Comparison of ENCODE assay signal across 22 cellular contexts in the genomic region with DNA sequence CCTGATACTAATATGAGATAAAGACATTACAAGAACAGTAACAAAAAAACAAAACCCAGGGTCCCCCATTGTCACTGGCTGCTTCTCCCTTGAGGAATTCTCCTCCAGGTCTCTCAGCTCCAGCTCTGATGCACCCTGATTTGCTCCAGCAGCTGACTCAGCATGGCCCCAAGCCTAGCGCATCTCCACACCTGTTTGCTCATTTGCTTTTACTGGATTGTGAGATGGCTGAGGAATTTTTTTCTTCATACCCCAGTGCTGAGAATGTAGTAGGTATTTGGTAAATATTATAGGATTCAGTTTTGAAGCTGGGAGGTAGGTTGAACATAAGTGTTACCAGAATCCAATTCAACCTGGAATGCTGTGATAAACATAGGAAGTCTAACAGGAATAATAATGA.
DNase-seq lines count a peak whose midpoint lies in the region; ATAC-seq, FAIRE-seq and TF ChIP-seq lines count a peak whose summit lies in the region.
"Had no signal": no experiment of that assay in that cellular context is flagged by ENCODE, and none has a peak within 500 bp of the region (broad histone marks: within the 10 kb centered on the region; RNA-seq: fewer than 3 reads in every experiment).

No MANE protein-coding gene starts in this region.

- H4K8ac ChIP-seq in H1 (ENCODE audit: extremely low read depth, insufficient read depth, low read length) = peak overlapping the region; percentile 35; the same call in 1 of the 2 replicates

- H3K4me1 ChIP-seq in A549 = peaks cover 56% of the 10 kb centered on the region
- H3K4me1 ChIP-seq in H1 (replicated peaks in 1 of 4; ENCODE audit: control insufficient read depth in 3 of 4, insufficient read depth in 4 of 4, low read length in 3 of 4) = peaks cover 0 to 7% (median 0%) of the 10 kb centered on the region in 4 experiments; a peak in 1 of 7 replicates

- H3K36me3 ChIP-seq in H1 (ENCODE audit: control insufficient read depth in 2 of 4, insufficient read depth in 4 of 4, low read length in 3 of 4) = no peaks in the 10 kb centered on the region

- no peaks in the 10 kb centered on the region for H4K20me1 ChIP-seq in H1 (replicated peaks in 1 of 2; ENCODE audit: control insufficient read depth in 1 of 2, insufficient read depth in 2 of 2, low read length in 2 of 2)

- no peak overlapping the region for H2BK12ac ChIP-seq in H1 (ENCODE audit: low read depth, low read length)

- TF ChIP-seq CTCF in A549 (IDR thresholded peaks at IDR 0.05) (no peak), H1 (IDR thresholded peaks at IDR 0.05; ENCODE audit: control extremely low read depth in 1 of 3, insufficient read depth in 1 of 3, low read depth in 1 of 3, low read length in 3 of 3) (no peak)

- no peaks in the 10 kb centered on the region for H3K27me3 ChIP-seq in H1 (replicated peaks in 1 of 4; ENCODE audit: control insufficient read depth in 3 of 4, extremely low read depth in 1 of 4, insufficient read depth in 3 of 4, low read length in 3 of 4)

- H2BK120ac ChIP-seq in H1 (replicated peaks; ENCODE audit: low read depth, low read length) = no peak overlapping the region

- H3K4me2 ChIP-seq in A549 (peak overlapping the region; percentile 24; the same call in 1 of the 3 replicates), H1 (ENCODE audit: insufficient read depth in 1 of 2, low read depth in 2 of 2, low read length in 2 of 2) (no peak overlapping the region)

- no peak for TF ChIP-seq EP300 in A549 (IDR thresholded peaks at IDR 0.05)
- TF ChIP-seq EP300 in H1 (IDR thresholded peaks at IDR 0.05; ENCODE audit: borderline replicate concordance in 1 of 2, low read depth in 2 of 2, low read length in 2 of 2) = no peak

- no peak overlapping the region for H4K5ac ChIP-seq in H1 (ENCODE audit: insufficient read length, low read depth, low read length)

- no peak overlapping the region for H3K23ac ChIP-seq in H1 (ENCODE audit: insufficient read length)

- H3K79me2 ChIP-seq in H1 (ENCODE audit: control insufficient read depth in 1 of 2, insufficient read depth in 2 of 2, low read length in 2 of 2) = no peaks in the 10 kb centered on the region

- no peak overlapping the region for H2AK5ac ChIP-seq in H1 (ENCODE audit: low read depth, low read length)

- H3K4me3 ChIP-seq in A549 (no peak overlapping the region), H1 (ENCODE audit: extremely low read depth in 1 of 4, insufficient read depth in 2 of 4, low read depth in 3 of 4, low read length in 4 of 4) (no peak overlapping the region)
- H3K4me3 ChIP-seq: SK-N-MC had no signal

- H2BK20ac ChIP-seq in H1 (ENCODE audit: low read length) = no peak overlapping the region

- H3K9me3 ChIP-seq in A549 (peaks cover 17% of the 10 kb centered on the region; the same call in 2 of the 3 replicates), H1 (ENCODE audit: insufficient read depth in 2 of 2, low read depth in 1 of 2, low read length in 1 of 2) (0 out of 4 replicates have a peak, but pooled peaks cover 0 to 3% of the 10 kb centered on the region in 2 experiments)

- H3K14ac ChIP-seq in H1 (ENCODE audit: insufficient read length) = no peak overlapping the region

- CTCF ChIA-PET in A549 (lab: Yijun Ruan, JAX) = interaction anchor here (0.7 to 1.1 kb wide), 2 partner anchors 13 to 32 kb away, joined by 3 read pairs; no protein-coding TSS in a partner anchor
- CTCF ChIA-PET in H1 (lab: Charles Lee; ENCODE audit: partially characterized antibody) = interaction anchor here (0.7 to 1.5 kb wide), 3 partner anchors 18 to 220 kb away, joined by 3 read pairs; no protein-coding TSS in a partner anchor

- no peak overlapping the region for H3K9ac ChIP-seq in H1 (replicated peaks in 1 of 4; ENCODE audit: extremely low read depth in 1 of 4, low read depth in 3 of 4, low read length in 3 of 4)

- H3K27ac ChIP-seq in A549 (peak overlapping the region; percentile 79 to 95), H1 (ENCODE audit: low read depth, low read length) (no peak overlapping the region), substantia nigra (ENCODE audit: low read depth, low read length, poor library complexity, severe bottlenecking) (no peak overlapping the region)
- H3K27ac ChIP-seq: SK-N-MC had no signal

- no peak overlapping the region for H2BK15ac ChIP-seq in H1 (ENCODE audit: low read length)

- H3K23me2 ChIP-seq in H1 (ENCODE audit: low read depth, low read length) = no peaks in the 10 kb centered on the region

- DNase-seq in A549 (ENCODE audit: low read depth in 1 of 2, low spot score in 1 of 2) (peak in 1 of 2 experiments; percentile 55), LHCN-M2 (ENCODE audit: low read depth) (peak; percentile 73), H1 (ENCODE audit: low read depth in 1 of 2, low spot score in 2 of 2) (no peak), myocyte (ENCODE audit: low read depth) (peak; percentile 56), substantia nigra (lab: John Stamatoyannopoulos, UW) (no peak), SW480 (ENCODE audit: low spot score) (no peak), OCI-M2 (lab: John Stamatoyannopoulos, UW; ENCODE audit: unreplicated experiment) (no peak)
- DNase-seq: H9; HFFc6; Kasumi-1; MM.1S; NCI-H1048; NCI-H1417 treated with DMSO at 0.1 percent for 48 hours; NCI-H187; NCI-H226; NCI-H524; NCI-H774; NK-92 treated with Interleukin-12 subunit alpha and Interleukin-12 subunit beta, amount 100 ng/mL, for 24 hours; Right ventricle myocardium superior; T-cell had no signal

- no peak for FAIRE-seq in A549 (lab: Jason Lieb, UNC)
- FAIRE-seq in H1 (lab: Jason Lieb, UNC) = no peak
- FAIRE-seq: D721Med had no signal

- no peak overlapping the region for H4K91ac ChIP-seq in H1 (replicated peaks; ENCODE audit: insufficient read length, low read length)

- H2BK5ac ChIP-seq in H1 (ENCODE audit: low read depth, low read length) = no peak overlapping the region

- H3K4ac ChIP-seq in H1 (replicated peaks; ENCODE audit: insufficient read length, low read depth, low read length) = no peak overlapping the region

- H3K18ac ChIP-seq in H1 (ENCODE audit: extremely low read depth, low read length) = no peak overlapping the region

- POLR2A ChIA-PET in A549 (lab: Yijun Ruan, JAX) (interaction anchor here (0.7 to 1.9 kb wide), 2 partner anchors 8 to 10 kb away, joined by 3 to 4 read pairs; no protein-coding TSS in a partner anchor), H1 (lab: Charles Lee; ENCODE audit: partially characterized antibody) (interaction anchor here (0.6 kb wide), 1 partner anchor 405 kb away, joined by 3 read pairs; no protein-coding TSS in a partner anchor)

- no peak overlapping the region for H3K56ac ChIP-seq in H1 (replicated peaks; ENCODE audit: insufficient read length, low read depth, low read length)

- 58% methylated on average over 1 of the region's 1 CpG for WGBS in A549 (ENCODE audit: missing lambda C conversion rate)
- 82% methylated on average over 1 of the region's 1 CpG; no CpG with 5 or more reads in 1 of the 2 experiments for WGBS in H1 (ENCODE audit: extremely low coverage in 1 of 2, insufficient coverage in 1 of 2, insufficient read length in 1 of 2, insufficient replicate concordance in 2 of 2, low coverage in 1 of 2, low lambda C conversion rate in 2 of 2, missing lambda C conversion rate in 1 of 2), 2 experiments

- no peak for ATAC-seq in A549
- ATAC-seq: T-cell had no signal

- TF ChIP-seq POLR2A in A549 (IDR thresholded peaks at IDR 0.05; ENCODE audit: low read length) (no peak), H1 (IDR thresholded peaks at IDR 0.05; ENCODE audit: control extremely low read depth in 1 of 2, low read depth in 2 of 2, low read length in 2 of 2) (no peak)

- no peaks in the 10 kb centered on the region for H3K79me1 ChIP-seq in H1 (ENCODE audit: low read depth, low read length)

- TF ChIP-seq RAD21 in A549 (conservative IDR thresholded peaks at IDR 0.05 in 1 of 2, IDR thresholded peaks at IDR 0.05 in 1 of 2) (no peak), H1 (IDR thresholded peaks at IDR 0.05 in 1 of 2, conservative IDR thresholded peaks at IDR 0.05 in 1 of 2; ENCODE audit: low read depth in 2 of 2, low read length in 2 of 2) (no peak)

- no peak overlapping the region for H2AFZ ChIP-seq in H1 (ENCODE audit: low read length)

TF ChIP-seq in A549, 52 proteins besides CTCF, POLR2A, EP300 and RAD21 (continues in another document):
- no peak for TF ChIP-seq FOXS1 (CRISPR knock-in tag; IDR thresholded peaks at IDR 0.05)
- TF ChIP-seq, protein P1, sequence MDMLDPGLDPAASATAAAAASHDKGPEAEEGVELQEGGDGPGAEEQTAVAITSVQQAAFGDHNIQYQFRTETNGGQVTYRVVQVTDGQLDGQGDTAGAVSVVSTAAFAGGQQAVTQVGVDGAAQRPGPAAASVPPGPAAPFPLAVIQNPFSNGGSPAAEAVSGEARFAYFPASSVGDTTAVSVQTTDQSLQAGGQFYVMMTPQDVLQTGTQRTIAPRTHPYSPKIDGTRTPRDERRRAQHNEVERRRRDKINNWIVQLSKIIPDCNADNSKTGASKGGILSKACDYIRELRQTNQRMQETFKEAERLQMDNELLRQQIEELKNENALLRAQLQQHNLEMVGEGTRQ (IDR thresholded peaks at IDR 0.05) = no peak
- no peak for TF ChIP-seq EHF (CRISPR knock-in tag; IDR thresholded peaks at IDR 0.05)
- no peak for TF ChIP-seq ZFP36 (IDR thresholded peaks at IDR 0.05; ENCODE audit: borderline replicate concordance, partially characterized antibody)
- no peak for TF ChIP-seq MYC (IDR thresholded peaks at IDR 0.05; ENCODE audit: borderline replicate concordance, low read length)

TF ChIP-seq in H1, 55 proteins besides CTCF, POLR2A, EP300 and RAD21:
- no peak for TF ChIP-seq BACH1 (IDR thresholded peaks at IDR 0.05; ENCODE audit: low read length)
- TF ChIP-seq BCL11A (IDR thresholded peaks at IDR 0.05; ENCODE audit: low read depth in 2 of 2, low read length in 2 of 2) = no peak
- TF ChIP-seq YY1 (IDR thresholded peaks at IDR 0.05; ENCODE audit: low read depth, low read length) = no peak
- TF ChIP-seq ASH2L (IDR thresholded peaks at IDR 0.05; ENCODE audit: low read length) = no peak
- no peak for TF ChIP-seq NRF1 (IDR thresholded peaks at IDR 0.05; ENCODE audit: low read depth, low read length)
- no peak for TF ChIP-seq CREB1 (IDR thresholded peaks at IDR 0.05)
- no peak for TF ChIP-seq RBBP5 (IDR thresholded peaks at IDR 0.05; ENCODE audit: borderline replicate concordance, low read depth, low read length)
- TF ChIP-seq POLR2AphosphoS5 (IDR thresholded peaks at IDR 0.05; ENCODE audit: low read depth, low read length) = no peak
- TF ChIP-seq CTBP2 (IDR thresholded peaks at IDR 0.05; ENCODE audit: borderline replicate concordance, insufficient read depth, insufficient read length, low read length) = no peak
- TF ChIP-seq KDM1A (IDR thresholded peaks at IDR 0.05; ENCODE audit: borderline replicate concordance, low read length) = no peak
- no peak for TF ChIP-seq SIRT6 (IDR thresholded peaks at IDR 0.05; ENCODE audit: low read length)
- no peak for TF ChIP-seq RFX5 (IDR thresholded peaks at IDR 0.05; ENCODE audit: borderline replicate concordance, low read depth, low read length)
- no peak for TF ChIP-seq EGR1 (IDR thresholded peaks at IDR 0.05; ENCODE audit: borderline replicate concordance, low read depth, low read length)
- TF ChIP-seq HDAC2 (IDR thresholded peaks at IDR 0.05; ENCODE audit: borderline replicate concordance in 1 of 2, low read depth in 2 of 2, low read length in 2 of 2) = no peak
- no peak for TF ChIP-seq TAF7 (optimal IDR thresholded peaks at IDR 0.05; ENCODE audit: borderline replicate concordance, low read depth, low read length)

Comparison
In these comparisons a context has a peak if more than half of its experiments do, and no peak if none do; other contexts are left out.
1. DNase-seq: peak in LHCN-M2 (single experiment) and myocyte (single experiment); none in H1 (0 of 2), substantia nigra (0 of 49), SW480 (single experiment) and OCI-M2 (single experiment).
2. H3K27ac ChIP-seq: peak in A549 (2 of 2); none in H1 (single experiment) and substantia nigra (single experiment).